28 cellular contexts compared by ENCODE assay signal in genomic region chr6:104642871-104643270, GRCh38.
DNase-seq lines count a peak whose midpoint lies in the region; FAIRE-seq and TF ChIP-seq lines count a peak whose summit lies in the region.
"Had no signal": no experiment of that assay in that cellular context is flagged by ENCODE, and none has a peak within 500 bp of the region (broad histone marks: within the 10 kb centered on the region; RNA-seq: fewer than 3 reads in every experiment).

No MANE protein-coding gene starts in this region.

- H4K8ac ChIP-seq in neuronal stem cell (ENCODE audit: low read depth, low read length): no peak overlapping the region

- H3K27ac ChIP-seq in neuronal stem cell (replicated peaks; ENCODE audit: low read length): no peak overlapping the region
- H3K27ac ChIP-seq: esophagus muscularis mucosa, right lobe of liver had no signal

- H3K4me1 Mint-ChIP-seq in activated naive CD4-positive, alpha-beta T cell treated with anti-CD3 and anti-CD28 coated beads, Interleukin-2, amount 10 ng/mL, durations not matched to agents 7 days and 5 days: peaks cover 7% of the 10 kb centered on the region
- H3K4me1 Mint-ChIP-seq: activated naive CD4-positive, alpha-beta T cell treated with anti-CD3 and anti-CD28 coated beads, Interleukin-2, amount 50 U/mL, for 24 hours; natural killer cell had no signal

- H3K27me3 Mint-ChIP-seq in activated naive CD4-positive, alpha-beta T cell treated with anti-CD3 and anti-CD28 coated beads, Interleukin-2, amount 10 ng/mL, durations not matched to agents 7 days and 5 days: peaks cover 3% of the 10 kb centered on the region
- H3K27me3 Mint-ChIP-seq: CD4-positive, CD25-positive, alpha-beta regulatory T cell had no signal

- TF ChIP-seq CTCF in bronchial epithelial cell (IDR thresholded peaks at IDR 0.05; ENCODE audit: insufficient read depth, low read length, severe bottlenecking): no peak

- H3K79me1 ChIP-seq in neuronal stem cell (ENCODE audit: low read depth, low read length): no peaks in the 10 kb centered on the region

- no CpG with 5 or more reads among the region's 2 CpGs for WGBS in neuronal stem cell (ENCODE audit: extremely low coverage in 2 of 2, insufficient read length in 2 of 2, insufficient replicate concordance in 1 of 2), 2 donors

- no peaks in the 10 kb centered on the region for H3K4me1 ChIP-seq in neuronal stem cell (ENCODE audit: control insufficient read depth in 2 of 2, insufficient read depth in 1 of 2, low read depth in 1 of 2, low read length in 2 of 2)
- H3K4me1 ChIP-seq: right lobe of liver had no signal

- H3K36me3 Mint-ChIP-seq in activated naive CD4-positive, alpha-beta T cell treated with anti-CD3 and anti-CD28 coated beads, Interleukin-2, amount 10 ng/mL, durations not matched to agents 7 days and 5 days: no peaks in the 10 kb centered on the region
- H3K36me3 Mint-ChIP-seq: activated naive CD4-positive, alpha-beta T cell treated with anti-CD3 and anti-CD28 coated beads, Interleukin-2, amount 50 U/mL, for 24 hours; CD4-positive, CD25-positive, alpha-beta regulatory T cell; natural killer cell; T-cell had no signal

- H3K23ac ChIP-seq in neuronal stem cell (ENCODE audit: low read depth, low read length, poor library complexity): no peak overlapping the region

- no peak overlapping the region for H3K27ac Mint-ChIP-seq in activated naive CD4-positive, alpha-beta T cell treated with anti-CD3 and anti-CD28 coated beads, Interleukin-2, amount 10 ng/mL, durations not matched to agents 7 days and 5 days
- H3K27ac Mint-ChIP-seq: activated naive CD4-positive, alpha-beta T cell treated with anti-CD3 and anti-CD28 coated beads, Interleukin-2, amount 50 U/mL, for 24 hours; CD4-positive, CD25-positive, alpha-beta regulatory T cell; HFFc6; natural killer cell; T-cell had no signal

- no peak overlapping the region for H3K14ac ChIP-seq in neuronal stem cell (ENCODE audit: low read length)

- CTCF ChIA-PET in activated naive CD4-positive, alpha-beta T cell treated with anti-CD3 and anti-CD28 coated beads, Interleukin-2, amount 10 ng/mL, durations not matched to agents 7 days and 5 days (lab: Charles Lee): no interaction called here

- no peak overlapping the region for H3K18ac ChIP-seq in neuronal stem cell (ENCODE audit: low read length)

- no peak overlapping the region for H2BK5ac ChIP-seq in neuronal stem cell (ENCODE audit: low read length)

- H2BK120ac ChIP-seq in neuronal stem cell (ENCODE audit: low read depth, low read length): no peak overlapping the region

- H3K36me3 ChIP-seq in bronchial epithelial cell (ENCODE audit: control insufficient read depth, insufficient read depth, low read length) (no peaks in the 10 kb centered on the region), neuronal stem cell (replicated peaks in 1 of 2; ENCODE audit: control insufficient read depth in 2 of 2, insufficient read depth in 2 of 2, low read length in 2 of 2) (no peaks in the 10 kb centered on the region)
- H3K36me3 ChIP-seq: esophagus muscularis mucosa, right lobe of liver, upper lobe of left lung had no signal

- no peak overlapping the region for H3K4me2 ChIP-seq in neuronal stem cell (ENCODE audit: insufficient read depth, low read length, poor library complexity, severe bottlenecking)

- DNase-seq in AG08395 (ENCODE audit: low spot score): peak; percentile 26
- peak; percentile 55 for DNase-seq in HCEC 1CT
- DNase-seq in bronchial epithelial cell (ENCODE audit: low read depth): peak; percentile 31
- DNase-seq in iris pigment epithelial cell (ENCODE audit: low read depth): peak; percentile 49
- DNase-seq in activated naive CD4-positive, alpha-beta T cell treated with anti-CD3 and anti-CD28 coated beads, Interleukin-2, amount 10 ng/mL, durations not matched to agents 7 days and 5 days: no peak
- DNase-seq in neuronal stem cell (ENCODE audit: low spot score): no peak
- no peak for DNase-seq in NCI-H510A (lab: John Stamatoyannopoulos, UW)
- no peak for DNase-seq in activated CD4-positive, alpha-beta T cell treated with anti-CD3 and anti-CD28 coated beads for 48 hours
- DNase-seq: activated CD4-positive, alpha-beta T cell treated with anti-CD3 and anti-CD28 coated beads for 1 hour; anterior cingulate cortex; CD4-positive, CD25-positive, alpha-beta regulatory T cell; cerebellar nuclear complex; DMS153; effector memory CD4-positive, alpha-beta T cell; HFFc6; Karpas-422; natural killer cell; NCI-H1694 treated with DMSO at 0.1 percent for 48 hours; NCI-H2171 treated with DMSO at 0.1 percent for 48 hours; OCI-M1; right lobe of liver; SHP77 treated with DMSO at 0.1 percent for 48 hours; stimulated activated CD4-positive, alpha-beta T cell treated with anti-CD3 and anti-CD28 coated beads, Interleukin-15, amount 100 ng/mL, for 24 hours; T-cell; upper lobe of left lung had no signal

- H4K91ac ChIP-seq in neuronal stem cell (ENCODE audit: low read depth, low read length, poor library complexity): no peak overlapping the region

- H3K4ac ChIP-seq in neuronal stem cell (ENCODE audit: low read length): no peak overlapping the region

- no peak overlapping the region for H2AFZ ChIP-seq in neuronal stem cell (ENCODE audit: low read length)

- H3K9ac ChIP-seq in neuronal stem cell (ENCODE audit: low read depth, low read length, poor library complexity): no peak overlapping the region

- H3K4me3 ChIP-seq in bronchial epithelial cell (ENCODE audit: low read depth, low read length): no peak overlapping the region
- no peak overlapping the region for H3K4me3 ChIP-seq in neuronal stem cell (ENCODE audit: low read length in 2 of 2)
- H3K4me3 ChIP-seq: esophagus muscularis mucosa, right lobe of liver, upper lobe of left lung had no signal

- FAIRE-seq in bronchial epithelial cell (lab: Jason Lieb, UNC): no peak
- FAIRE-seq: TTC549 had no signal

- no peak overlapping the region for H2AK5ac ChIP-seq in neuronal stem cell (ENCODE audit: low read depth, low read length)

- no peaks in the 10 kb centered on the region for H3K9me3 Mint-ChIP-seq in activated naive CD4-positive, alpha-beta T cell treated with anti-CD3 and anti-CD28 coated beads, Interleukin-2, amount 10 ng/mL, durations not matched to agents 7 days and 5 days
- H3K9me3 Mint-ChIP-seq: activated naive CD4-positive, alpha-beta T cell treated with anti-CD3 and anti-CD28 coated beads, Interleukin-2, amount 50 U/mL, for 24 hours; HFFc6; T-cell had no signal

- H3K9me3 ChIP-seq in neuronal stem cell (replicated peaks in 1 of 2; ENCODE audit: control insufficient read depth in 2 of 2, insufficient read depth in 1 of 2, low read depth in 1 of 2, low read length in 2 of 2): no peaks in the 10 kb centered on the region
- H3K9me3 ChIP-seq: esophagus muscularis mucosa, right lobe of liver, upper lobe of left lung had no signal

- H3K27me3 ChIP-seq in bronchial epithelial cell (ENCODE audit: control insufficient read depth, insufficient read depth, low read length) (no peaks in the 10 kb centered on the region), neuronal stem cell (ENCODE audit: control insufficient read depth in 3 of 3, insufficient read depth in 3 of 3, low read depth in 1 of 3, low read length in 3 of 3) (no peaks in the 10 kb centered on the region)
- H3K27me3 ChIP-seq: esophagus muscularis mucosa, right lobe of liver, upper lobe of left lung had no signal

- H2BK15ac ChIP-seq in neuronal stem cell (ENCODE audit: low read length): no peak overlapping the region

- no peak overlapping the region for H2BK12ac ChIP-seq in neuronal stem cell (ENCODE audit: low read length)

- no peak overlapping the region for H3K4me3 Mint-ChIP-seq in activated naive CD4-positive, alpha-beta T cell treated with anti-CD3 and anti-CD28 coated beads, Interleukin-2, amount 10 ng/mL, durations not matched to agents 7 days and 5 days
- H3K4me3 Mint-ChIP-seq: activated naive CD4-positive, alpha-beta T cell treated with anti-CD3 and anti-CD28 coated beads, Interleukin-2, amount 50 U/mL, for 24 hours; CD4-positive, CD25-positive, alpha-beta regulatory T cell; HFFc6; natural killer cell; T-cell had no signal

Comparison
In these comparisons a context has a peak if more than half of its experiments do, and no peak if none do; other contexts are left out.
1. DNase-seq: peak in AG08395 (single experiment), HCEC 1CT (single experiment), bronchial epithelial cell (single experiment) and iris pigment epithelial cell (single experiment); none in activated naive CD4-positive, alpha-beta T cell treated with anti-CD3 and anti-CD28 coated beads, Interleukin-2, amount 10 ng/mL, durations not matched to agents 7 days and 5 days (single experiment), neuronal stem cell (single experiment), NCI-H510A (single experiment) and activated CD4-positive, alpha-beta T cell treated with anti-CD3 and anti-CD28 coated beads for 48 hours (single experiment).